ENCODE assay signal across 8 cellular contexts in genomic region chr11:66438009-66438503, GRCh38. TPM values are rescaled to one million over a fixed set of nuclear protein-coding genes. Genes with fewer than 3 reads are reported as not detected.
DNase-seq lines count a peak whose midpoint lies in the region; ATAC-seq lines count a peak whose summit lies in the region.

No MANE protein-coding gene starts in this region.

- peak overlapping the region; percentile 71 for H3K4me3 ChIP-seq in thymus (ENCODE audit: low read length)

- no peaks in the 10 kb centered on the region for H3K9me3 ChIP-seq in thymus (ENCODE audit: control insufficient read depth)

- peaks cover 3% of the 10 kb centered on the region for H3K27me3 Mint-ChIP-seq in activated naive CD8-positive, alpha-beta T cell treated with anti-CD3 and anti-CD28 coated beads for 36 hours

- DNase-seq in activated CD8-positive, alpha-beta memory T cell treated with anti-CD3 and anti-CD28 coated beads, Interleukin-2, amount 50 U/mL, for 48 hours, result peak; percentile 56
- no peak for DNase-seq in activated CD8-positive, alpha-beta memory T cell treated with anti-CD3 and anti-CD28 coated beads for 24 hours
- no peak for DNase-seq in activated naive CD8-positive, alpha-beta T cell treated with anti-CD3 and anti-CD28 coated beads for 36 hours
- peak; percentile 39 for DNase-seq in left kidney (ENCODE audit: low read depth, low spot score)
- DNase-seq in NCI-H526 (lab: John Stamatoyannopoulos, UW), result no peak
- no peak for DNase-seq in activated gamma-delta T cell (lab: John Stamatoyannopoulos, UW)

- H3K27ac ChIP-seq in thymus (ENCODE audit: low read depth), result no peak overlapping the region

- WGBS in thymus, result 10% methylated on average over 12 of the region's 12 CpGs

- no peak for ATAC-seq in GM21447 (IDR thresholded peaks at IDR 0.05; ENCODE audit: unreplicated experiment)

- H3K36me3 Mint-ChIP-seq in activated naive CD8-positive, alpha-beta T cell treated with anti-CD3 and anti-CD28 coated beads for 36 hours, result peaks cover 10% of the 10 kb centered on the region

- peak overlapping the region; percentile 99 for H3K27ac Mint-ChIP-seq in activated naive CD8-positive, alpha-beta T cell treated with anti-CD3 and anti-CD28 coated beads for 36 hours

- peaks cover 7% of the 10 kb centered on the region for H3K4me1 ChIP-seq in thymus (ENCODE audit: control insufficient read depth, insufficient read depth, low read length)

- H3K4me3 Mint-ChIP-seq in activated naive CD8-positive, alpha-beta T cell treated with anti-CD3 and anti-CD28 coated beads for 36 hours, result peak overlapping the region; percentile 94

- H3K36me3 ChIP-seq in thymus (ENCODE audit: control insufficient read depth, insufficient read depth), result peaks cover 6% of the 10 kb centered on the region

- peaks cover 4% of the 10 kb centered on the region for H3K9me3 Mint-ChIP-seq in activated naive CD8-positive, alpha-beta T cell treated with anti-CD3 and anti-CD28 coated beads for 36 hours

- peaks cover 14% of the 10 kb centered on the region for H3K4me1 Mint-ChIP-seq in activated naive CD8-positive, alpha-beta T cell treated with anti-CD3 and anti-CD28 coated beads for 36 hours

- no peaks in the 10 kb centered on the region for H3K27me3 ChIP-seq in thymus (ENCODE audit: control insufficient read depth, insufficient read depth)

RNA-seq across cellular contexts. Expression of gene MRPL11, which starts 0.6 kb away (rescaled TPM):
- 100 to 1,000 TPM; 159 to 161 TPM for total RNA-seq in activated naive CD8-positive, alpha-beta T cell treated with anti-CD3 and anti-CD28 coated beads for 36 hours
- polyA plus RNA-seq in thymus, result 45.3 TPM

RNA-seq across cellular contexts. Expression of gene NPAS4, which starts 17.2 kb away (rescaled TPM):
- total RNA-seq in activated naive CD8-positive, alpha-beta T cell treated with anti-CD3 and anti-CD28 coated beads for 36 hours, result under 1 TPM in 1 of 2 experiments, not detected in 1; 0.16 TPM
- polyA plus RNA-seq in thymus, result 0.05 TPM

RNA-seq across cellular contexts. Expression of gene PELI3, which starts 28.6 kb away (rescaled TPM):
- 1 to 10 TPM; 5.8 to 6.4 TPM for total RNA-seq in activated naive CD8-positive, alpha-beta T cell treated with anti-CD3 and anti-CD28 coated beads for 36 hours
- polyA plus RNA-seq in thymus, result 2.4 TPM

RNA-seq across cellular contexts. Expression of gene DPP3, which starts 42.2 kb away (rescaled TPM):
- 10 to 100 TPM; 70.7 to 75.3 TPM for total RNA-seq in activated naive CD8-positive, alpha-beta T cell treated with anti-CD3 and anti-CD28 coated beads for 36 hours
- polyA plus RNA-seq in thymus, result 23.2 TPM

Comparison
In these comparisons a context has a peak if more than half of its experiments do, and no peak if none do; other contexts are left out.
1. DNase-seq: peak in activated CD8-positive, alpha-beta memory T cell treated with anti-CD3 and anti-CD28 coated beads, Interleukin-2, amount 50 U/mL, for 48 hours (single experiment) and left kidney (single experiment); none in activated CD8-positive, alpha-beta memory T cell treated with anti-CD3 and anti-CD28 coated beads for 24 hours (single experiment), activated naive CD8-positive, alpha-beta T cell treated with anti-CD3 and anti-CD28 coated beads for 36 hours (single experiment), NCI-H526 (0 of 2) and activated gamma-delta T cell (single experiment).